ENCODE assay signal across 32 cellular contexts in genomic region chr20:38629979-38630378, GRCh38. TPM values are rescaled to one million over a fixed set of nuclear protein-coding genes. Genes with fewer than 3 reads are reported as not detected.
"Had no signal": no experiment of that assay in that cellular context is flagged by ENCODE, and none has a peak within 500 bp of the region (broad histone marks: within the 10 kb centered on the region; RNA-seq: fewer than 3 reads in every experiment).

No MANE protein-coding gene starts in this region.

- ATAC-seq: esophagus mucosa; gastrocnemius medialis; heart right ventricle; left cardiac atrium; left lung; left ventricle myocardium superior; lower lobe of right lung; mucosa of descending colon; naive thymus-derived CD8-positive, alpha-beta T cell had no signal

- H3K27ac Mint-ChIP-seq: mesothelial cell of epicardium; naive thymus-derived CD8-positive, alpha-beta T cell had no signal

- H3K9me3 ChIP-seq: esophagus squamous epithelium, gastrocnemius medialis, heart right ventricle, left lung, lower lobe of right lung, mucosa of descending colon had no signal

- DNase-seq: dermis blood vessel endothelial cell; dorsolateral prefrontal cortex; effector CD4-positive, alpha-beta T cell; effector memory CD4-positive, alpha-beta T cell; esophagus squamous epithelium; foreskin fibroblast; foreskin melanocyte; gastrocnemius medialis; glutamatergic neuron; head of caudate nucleus; heart right ventricle; hippocampal formation; left cardiac atrium; left lung; left ventricle myocardium superior; lower lobe of right lung; mesenchymal stem cell; mucosa of descending colon; naive B cell; naive thymus-derived CD8-positive, alpha-beta T cell had no signal

- H3K4me3 Mint-ChIP-seq: mesothelial cell of epicardium; naive B cell; naive thymus-derived CD8-positive, alpha-beta T cell had no signal

- H3K36me3 Mint-ChIP-seq: mesothelial cell of epicardium; naive B cell; naive thymus-derived CD8-positive, alpha-beta T cell had no signal

- H3K9me3 Mint-ChIP-seq: mesothelial cell of epicardium; naive thymus-derived CD8-positive, alpha-beta T cell had no signal

- H3K4me1 Mint-ChIP-seq: mesothelial cell of epicardium had no signal

- H3K4me3 ChIP-seq: coronary artery, dorsolateral prefrontal cortex, esophagus squamous epithelium, gastrocnemius medialis, heart right ventricle, left lung, lower lobe of right lung, mucosa of descending colon had no signal

- H3K36me3 ChIP-seq: esophagus squamous epithelium, gastrocnemius medialis, heart right ventricle, left lung, lower lobe of right lung had no signal

- H3K4me1 ChIP-seq: esophagus squamous epithelium, gastrocnemius medialis, lower lobe of right lung had no signal

- FAIRE-seq: endothelial cell of umbilical vein, islet of Langerhans, keratinocyte had no signal

- H3K27ac ChIP-seq: coronary artery, dorsolateral prefrontal cortex, esophagus squamous epithelium, gastrocnemius medialis, heart right ventricle, left lung, lower lobe of right lung had no signal

RNA-seq across cellular contexts. Expression of gene ARHGAP40, which starts 28.4 kb away (rescaled TPM):
- total RNA-seq: dermis blood vessel endothelial cell; gastrocnemius medialis; glomerular endothelial cell; heart right ventricle; left cardiac atrium; left ventricle myocardium superior; lung microvascular endothelial cell; mesenteric fat pad; mucosa of descending colon; myocyte; naive thymus-derived CD8-positive, alpha-beta T cell had no signal
- polyA plus RNA-seq: heart right ventricle; naive thymus-derived CD8-positive, alpha-beta T cell had no signal

RNA-seq across cellular contexts. Expression of gene ADIG, which starts 49.0 kb away (rescaled TPM):
- total RNA-seq: dermis blood vessel endothelial cell; endothelial cell of umbilical vein; esophagus mucosa; esophagus squamous epithelium; gastrocnemius medialis; glomerular endothelial cell; kidney epithelial cell; left cardiac atrium; left lung; left ventricle myocardium superior; lower leg skin; lower lobe of right lung; lung microvascular endothelial cell; mesenteric fat pad; mesothelial cell of epicardium; mucosa of descending colon; myocyte; naive thymus-derived CD8-positive, alpha-beta T cell had no signal
- polyA plus RNA-seq: endothelial cell of umbilical vein; heart right ventricle; keratinocyte; naive thymus-derived CD8-positive, alpha-beta T cell had no signal
